10 cellular contexts compared by ENCODE assay signal in genomic region chr14:35339761-35340406, GRCh38. TPM values are rescaled to one million over a fixed set of nuclear protein-coding genes. Genes with fewer than 3 reads are reported as not detected.
DNase-seq lines count a peak whose midpoint lies in the region; ATAC-seq, FAIRE-seq and TF ChIP-seq lines count a peak whose summit lies in the region.
"Had no signal": no experiment of that assay in that cellular context is flagged by ENCODE, and none has a peak within 500 bp of the region (broad histone marks: within the 10 kb centered on the region; RNA-seq: fewer than 3 reads in every experiment).

No MANE protein-coding gene starts in this region.

- H3K4me2 ChIP-seq in A549, result no peak overlapping the region

- BruUV-seq in Panc1 (replicated peaks; lab: Mats Ljungman, UMichigan), result no TSS peak

- no peak for TF ChIP-seq RAD21 in A549 (conservative IDR thresholded peaks at IDR 0.05 in 1 of 2, IDR thresholded peaks at IDR 0.05 in 1 of 2)

- TF ChIP-seq CTCF in A549 (IDR thresholded peaks at IDR 0.05), result no peak
- no peak for TF ChIP-seq CTCF in Panc1 (IDR thresholded peaks at IDR 0.05)
- TF ChIP-seq CTCF in lower lobe of right lung (IDR thresholded peaks at IDR 0.05), result no peak

- CTCF ChIA-PET in A549 (lab: Yijun Ruan, JAX), result interaction anchor here (0.6 to 1.7 kb wide), 5 partner anchors 34 to 73 kb away, joined by 3 to 7 read pairs (median 4); partner anchors contain the start of gene NFKBIA
- CTCF ChIA-PET in Panc1 (lab: Charles Lee), result interaction anchor here (0.5 to 0.7 kb wide), 2 partner anchors 19 to 73 kb away, joined by 3 to 4 read pairs; no protein-coding TSS in a partner anchor

- no peaks in the 10 kb centered on the region for H3K36me3 ChIP-seq in Panc1 (ENCODE audit: control insufficient read depth, insufficient read depth, low read length)
- H3K36me3 ChIP-seq in lower lobe of right lung, result no peaks in the 10 kb centered on the region

- H3K4me1 ChIP-seq in A549, result peaks cover 64% of the 10 kb centered on the region
- H3K4me1 ChIP-seq in Panc1 (ENCODE audit: control insufficient read depth, insufficient read depth, low read length), result peaks cover 57% of the 10 kb centered on the region
- peaks cover 96% of the 10 kb centered on the region for H3K4me1 ChIP-seq in lower lobe of right lung

- TF ChIP-seq POLR2A in A549 (IDR thresholded peaks at IDR 0.05; ENCODE audit: low read length), result no peak

- no peak for ATAC-seq in A549
- ATAC-seq in GM21576 (IDR thresholded peaks at IDR 0.05; ENCODE audit: unreplicated experiment), result peak; percentile 60
- no peak for ATAC-seq in Panc1
- ATAC-seq in lower lobe of right lung, result no peak

- in situ Hi-C loops in Panc1 (cut with HindIII; ENCODE audit: low pct_unique_long_range_greater_than_20kb, low sequenced_read_pairs), result no loop called here

- H3K4me3 ChIP-seq in A549, result no peak overlapping the region
- H3K4me3 ChIP-seq in Panc1 (ENCODE audit: low read depth in 2 of 2, low read length in 2 of 2), result no peak overlapping the region
- no peak overlapping the region for H3K4me3 ChIP-seq in lower lobe of right lung

- DNase-seq in A549 (ENCODE audit: low read depth in 1 of 2, low spot score in 1 of 2), result no peak
- no peak for DNase-seq in Panc1 (ENCODE audit: low read depth, low spot score)
- DNase-seq in lower lobe of right lung, result peak; percentile 72
- no peak for DNase-seq in epidermal melanocyte (ENCODE audit: insufficient read length, low spot score)
- no peak for DNase-seq in NCI-H345 (lab: John Stamatoyannopoulos, UW)
- DNase-seq in stimulated activated CD4-positive, alpha-beta T cell treated with anti-CD3 and anti-CD28 coated beads, Interleukin-4, amount 100 ng/mL, for 1 hour, result no peak
- DNase-seq in NCI-H524 treated with DMSO at 0.1 percent for 48 hours (lab: John Stamatoyannopoulos, UW), result no peak

- no peak for FAIRE-seq in A549 (lab: Jason Lieb, UNC)
- FAIRE-seq: D721Med, keratinocyte had no signal

- intact Hi-C loops in Panc1 (cut with micrococcal nuclease; ENCODE audit: unreplicated experiment), result loop anchor here (5.0 kb wide), 1 partner anchor 67 kb away; no protein-coding TSS in a partner anchor
- intact Hi-C loops in lower lobe of right lung (cut with DNase I), result loop anchor here (5.0 kb wide), 1 partner anchor 62 kb away; the partner anchor contains the start of gene NFKBIA

- 85% methylated on average over 12 of the region's 12 CpGs for WGBS in A549 (ENCODE audit: missing lambda C conversion rate)

- H3K27ac ChIP-seq in A549 (peak overlapping the region; percentile 91 to 95), Panc1 (ENCODE audit: low read length) (peak overlapping the region; percentile 93; the same call in 1 of the 2 replicates), lower lobe of right lung (peak overlapping the region; percentile 92)

- H3K9me3 ChIP-seq in A549 (no peaks in the 10 kb centered on the region), Panc1 (ENCODE audit: control insufficient read depth, insufficient read depth, low read depth, low read length) (no peaks in the 10 kb centered on the region), lower lobe of right lung (no peaks in the 10 kb centered on the region)

- H3K27me3 ChIP-seq in Panc1 (ENCODE audit: control insufficient read depth, insufficient read depth, low read length) (no peaks in the 10 kb centered on the region), lower lobe of right lung (ENCODE audit: low read depth) (no peaks in the 10 kb centered on the region)

- POLR2A ChIA-PET in A549 (lab: Yijun Ruan, JAX) (interaction anchor here (2.4 kb wide), 1 partner anchor 64 kb away, joined by 8 read pairs; the partner anchor contains the start of gene NFKBIA), Panc1 (lab: Charles Lee) (no interaction called here)

- TF ChIP-seq EP300 in A549 (IDR thresholded peaks at IDR 0.05), result no peak

TF ChIP-seq in A549, 52 proteins besides CTCF, POLR2A, EP300 and RAD21:
- TF ChIP-seq JUN (IDR thresholded peaks at IDR 0.05), result no peak
- no peak for TF ChIP-seq HOXA7 (CRISPR knock-in tag; IDR thresholded peaks at IDR 0.05)

RNA-seq across cellular contexts. Expression of gene PSMA6, which starts 47.7 kb away (rescaled TPM):
- polyA plus RNA-seq in A549 (2011; rRNA removed) (321 and 369 TPM in 2 replicates), A549 (2017; fragmentation: RNase III; extraction: RNeasy Plus Mini Kit Qiagen cat#74134 plus additional on column Dnase treatment) (395 to 409 TPM (median 406 TPM) in 3 replicates)
- 195 and 206 TPM in 2 replicates for polyA plus RNA-seq in A549 (2012; cell fraction: cytosol; rRNA removed)
- 92.2 and 156 TPM in 2 replicates for polyA plus RNA-seq in A549 (2012; cell fraction: nucleus; rRNA removed)
- polyA minus RNA-seq in A549 (2011; rRNA and poly(A)+ RNA removed), result 86.4 and 111 TPM in 2 replicates
- total RNA-seq in Panc1 (2021; ENCODE audit: unreplicated experiment) (197 TPM), lower lobe of right lung (159 TPM)
- 107 TPM for polyA plus RNA-seq in Panc1 (2012; ENCODE audit: insufficient read length)
